Comparison of ENCODE assay signal across 1 cellular context in the genomic region with DNA sequence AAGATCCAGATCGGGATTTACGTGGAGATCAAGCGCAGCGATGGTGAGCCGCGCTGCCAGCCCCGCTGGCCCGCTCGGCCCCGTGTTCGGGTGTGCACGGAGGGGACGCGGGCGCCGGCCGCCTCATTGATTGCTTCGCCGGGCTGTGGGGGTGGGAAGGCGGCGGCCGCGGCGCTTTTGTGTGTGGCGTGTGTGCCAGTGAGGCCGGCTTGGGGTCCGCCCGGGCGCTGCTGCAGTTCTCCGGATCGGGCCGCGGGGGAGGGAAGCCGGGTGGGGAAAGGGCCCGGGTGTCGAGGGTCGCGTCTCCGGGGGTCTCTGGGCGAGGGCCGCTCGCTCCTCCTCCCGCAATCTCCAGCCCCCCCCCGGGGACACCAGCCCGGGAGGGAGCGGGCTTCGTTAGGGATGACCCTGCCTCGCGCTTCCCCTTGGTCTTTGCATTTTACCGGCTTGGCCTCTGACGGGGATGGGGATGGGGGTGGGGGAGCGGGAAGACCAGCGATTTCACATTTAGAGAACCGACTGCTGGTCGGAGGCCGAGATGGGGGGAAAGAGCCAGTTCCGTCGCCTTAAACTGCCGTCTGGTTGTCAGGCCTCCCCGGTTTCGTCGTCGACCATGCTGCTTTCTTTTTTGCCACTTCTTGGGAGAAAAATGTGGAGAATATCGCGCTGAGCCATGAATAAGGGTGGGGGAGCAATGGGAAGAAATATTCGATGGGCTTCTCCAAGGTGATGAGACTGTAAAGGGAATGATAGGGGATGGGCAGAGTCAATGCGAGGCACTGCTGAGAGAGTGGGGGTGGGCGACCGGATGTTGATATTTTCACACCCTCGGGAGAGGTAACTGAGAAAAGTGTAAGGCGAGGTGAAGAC.
TF ChIP-seq lines count a peak whose summit lies in the region.

No MANE protein-coding gene starts in this region.

TF ChIP-seq in K562, 482 proteins besides CTCF, POLR2A, EP300 and RAD21 (continued from another document):
- TF ChIP-seq, protein P1, sequence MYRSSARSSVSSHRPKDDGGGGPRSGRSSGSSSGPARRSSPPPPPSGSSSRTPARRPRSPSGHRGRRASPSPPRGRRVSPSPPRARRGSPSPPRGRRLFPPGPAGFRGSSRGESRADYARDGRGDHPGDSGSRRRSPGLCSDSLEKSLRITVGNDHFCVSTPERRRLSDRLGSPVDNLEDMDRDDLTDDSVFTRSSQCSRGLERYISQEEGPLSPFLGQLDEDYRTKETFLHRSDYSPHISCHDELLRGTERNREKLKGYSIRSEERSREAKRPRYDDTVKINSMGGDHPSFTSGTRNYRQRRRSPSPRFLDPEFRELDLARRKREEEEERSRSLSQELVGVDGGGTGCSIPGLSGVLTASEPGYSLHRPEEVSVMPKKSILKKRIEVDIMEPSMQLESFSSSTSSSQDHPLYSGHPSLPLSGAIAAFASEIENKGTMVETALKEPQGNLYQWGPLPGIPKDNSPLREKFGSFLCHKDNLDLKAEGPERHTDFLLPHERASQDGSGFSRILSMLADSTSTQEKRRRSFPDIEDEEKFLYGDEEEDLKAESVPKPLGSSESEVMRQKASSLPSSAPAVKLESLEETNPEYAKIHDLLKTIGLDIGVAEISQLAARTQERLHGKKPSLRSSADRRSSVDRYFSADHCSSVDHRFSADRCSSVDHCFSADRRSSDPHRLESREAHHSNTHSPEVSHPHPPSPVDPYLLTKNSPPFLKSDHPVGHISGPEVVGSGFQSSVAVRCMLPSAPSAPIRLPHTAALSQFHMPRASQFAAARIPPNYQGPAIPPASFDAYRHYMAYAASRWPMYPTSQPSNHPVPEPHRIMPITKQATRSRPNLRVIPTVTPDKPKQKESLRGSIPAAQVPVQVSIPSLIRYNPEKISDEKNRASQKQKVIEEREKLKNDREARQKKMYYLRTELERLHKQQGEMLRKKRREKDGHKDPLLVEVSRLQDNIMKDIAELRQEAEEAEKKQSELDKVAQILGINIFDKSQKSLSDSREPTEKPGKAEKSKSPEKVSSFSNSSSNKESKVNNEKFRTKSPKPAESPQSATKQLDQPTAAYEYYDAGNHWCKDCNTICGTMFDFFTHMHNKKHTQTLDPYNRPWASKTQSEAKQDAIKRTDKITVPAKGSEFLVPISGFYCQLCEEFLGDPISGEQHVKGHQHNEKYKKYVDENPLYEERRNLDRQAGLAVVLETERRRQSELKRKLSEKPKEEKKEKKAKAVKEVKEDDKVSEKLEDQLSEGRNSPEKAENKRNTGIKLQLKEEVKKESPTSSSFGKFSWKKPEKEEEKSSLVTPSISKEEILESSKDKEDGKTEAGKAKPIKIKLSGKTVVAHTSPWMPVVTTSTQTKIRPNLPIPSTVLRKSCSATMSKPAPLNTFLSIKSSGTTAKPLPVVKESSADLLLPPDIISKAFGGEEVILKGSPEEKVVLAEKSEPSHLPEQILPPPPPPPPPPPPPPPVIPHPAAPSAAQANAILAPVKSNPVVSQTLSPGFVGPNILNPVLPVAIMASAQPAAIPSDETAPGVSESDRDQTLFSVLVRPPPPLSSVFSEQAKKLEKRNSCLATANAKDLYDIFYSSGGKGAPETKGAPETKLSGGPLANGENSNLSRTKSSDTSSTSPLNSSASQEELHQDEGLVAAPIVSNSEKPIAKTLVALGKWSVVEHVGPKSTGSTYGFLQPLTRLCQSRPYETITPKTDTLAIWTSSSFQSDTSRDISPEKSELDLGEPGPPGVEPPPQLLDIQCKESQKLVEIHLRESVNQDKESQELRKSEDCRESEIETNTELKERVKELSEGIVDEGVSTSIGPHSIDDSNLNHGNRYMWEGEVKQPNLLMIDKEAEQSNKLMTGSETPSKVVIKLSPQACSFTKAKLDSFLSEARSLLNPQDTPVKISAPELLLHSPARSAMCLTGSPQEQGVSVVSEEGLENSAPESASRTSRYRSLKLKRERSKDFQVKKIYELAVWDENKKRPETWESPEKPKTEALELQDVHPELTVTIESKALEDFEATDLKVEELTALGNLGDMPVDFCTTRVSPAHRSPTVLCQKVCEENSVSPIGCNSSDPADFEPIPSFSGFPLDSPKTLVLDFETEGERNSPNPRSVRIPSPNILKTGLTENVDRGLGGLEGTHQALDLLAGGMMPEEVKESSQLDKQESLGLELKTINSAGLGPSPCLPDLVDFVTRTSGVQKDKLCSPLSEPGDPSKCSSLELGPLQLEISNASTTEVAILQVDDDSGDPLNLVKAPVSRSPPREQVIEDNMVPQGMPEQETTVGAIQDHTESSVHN (IDR thresholded peaks at IDR 0.05; ENCODE audit: borderline replicate concordance in 1 of 2, low read depth in 1 of 2) = no peak
- TF ChIP-seq, protein P2, sequence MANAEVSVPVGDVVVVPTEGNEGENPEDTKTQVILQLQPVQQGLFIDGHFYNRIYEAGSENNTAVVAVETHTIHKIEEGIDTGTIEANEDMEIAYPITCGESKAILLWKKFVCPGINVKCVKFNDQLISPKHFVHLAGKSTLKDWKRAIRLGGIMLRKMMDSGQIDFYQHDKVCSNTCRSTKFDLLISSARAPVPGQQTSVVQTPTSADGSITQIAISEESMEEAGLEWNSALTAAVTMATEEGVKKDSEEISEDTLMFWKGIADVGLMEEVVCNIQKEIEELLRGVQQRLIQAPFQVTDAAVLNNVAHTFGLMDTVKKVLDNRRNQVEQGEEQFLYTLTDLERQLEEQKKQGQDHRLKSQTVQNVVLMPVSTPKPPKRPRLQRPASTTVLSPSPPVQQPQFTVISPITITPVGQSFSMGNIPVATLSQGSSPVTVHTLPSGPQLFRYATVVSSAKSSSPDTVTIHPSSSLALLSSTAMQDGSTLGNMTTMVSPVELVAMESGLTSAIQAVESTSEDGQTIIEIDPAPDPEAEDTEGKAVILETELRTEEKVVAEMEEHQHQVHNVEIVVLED (CRISPR knock-in tag; IDR thresholded peaks at IDR 0.05) = no peak
- TF ChIP-seq FOXJ3 (CRISPR knock-in tag; IDR thresholded peaks at IDR 0.05) = no peak
- TF ChIP-seq KHSRP (IDR thresholded peaks at IDR 0.05) = no peak
- no peak for TF ChIP-seq PURB (CRISPR knock-in tag; IDR thresholded peaks at IDR 0.05; ENCODE audit: low read depth)
- TF ChIP-seq FOXJ2 (tag; IDR thresholded peaks at IDR 0.05) = 0 out of 2 replicates have a peak, but pooled peaks have one; percentile 55
- TF ChIP-seq CREM (IDR thresholded peaks at IDR 0.05; ENCODE audit: low read depth) = peak; percentile 81
- no peak for TF ChIP-seq C11orf30 (IDR thresholded peaks at IDR 0.05; ENCODE audit: low read depth)
- TF ChIP-seq SUPT5H (IDR thresholded peaks at IDR 0.05) = peak; percentile 30; the same call in 1 of the 2 replicates
- TF ChIP-seq, protein P3, sequence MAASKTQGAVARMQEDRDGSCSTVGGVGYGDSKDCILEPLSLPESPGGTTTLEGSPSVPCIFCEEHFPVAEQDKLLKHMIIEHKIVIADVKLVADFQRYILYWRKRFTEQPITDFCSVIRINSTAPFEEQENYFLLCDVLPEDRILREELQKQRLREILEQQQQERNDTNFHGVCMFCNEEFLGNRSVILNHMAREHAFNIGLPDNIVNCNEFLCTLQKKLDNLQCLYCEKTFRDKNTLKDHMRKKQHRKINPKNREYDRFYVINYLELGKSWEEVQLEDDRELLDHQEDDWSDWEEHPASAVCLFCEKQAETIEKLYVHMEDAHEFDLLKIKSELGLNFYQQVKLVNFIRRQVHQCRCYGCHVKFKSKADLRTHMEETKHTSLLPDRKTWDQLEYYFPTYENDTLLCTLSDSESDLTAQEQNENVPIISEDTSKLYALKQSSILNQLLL (CRISPR knock-in tag; IDR thresholded peaks at IDR 0.05; ENCODE audit: borderline replicate concordance) = no peak
- no peak for TF ChIP-seq HMG20B (CRISPR knock-in tag; IDR thresholded peaks at IDR 0.05)
- TF ChIP-seq ZNF408 (CRISPR knock-in tag; IDR thresholded peaks at IDR 0.05; ENCODE audit: low read depth) = no peak
- no peak for TF ChIP-seq SREBF1 (IDR thresholded peaks at IDR 0.05; ENCODE audit: borderline replicate concordance, low read depth, low read length)
- no peak for TF ChIP-seq KAT2B (IDR thresholded peaks at IDR 0.05; ENCODE audit: low read depth, low read length)
- TF ChIP-seq ZBTB7A (IDR thresholded peaks at IDR 0.05; ENCODE audit: borderline replicate concordance, control insufficient read depth, low read depth, low read length) = 0 out of 2 replicates have a peak, but pooled peaks have one; percentile 63
- no peak for TF ChIP-seq NFE2 (IDR thresholded peaks at IDR 0.05; ENCODE audit: low read depth)
- TF ChIP-seq TAF1 (IDR thresholded peaks at IDR 0.05; ENCODE audit: control insufficient read depth, extremely low read depth, insufficient read depth, low read length, severe bottlenecking) = peak; percentile 15
- no peak for TF ChIP-seq NR4A1 (CRISPR knock-in tag; IDR thresholded peaks at IDR 0.05)
- TF ChIP-seq NR4A1 (tag; IDR thresholded peaks at IDR 0.05) = no peak
- TF ChIP-seq, protein P4, sequence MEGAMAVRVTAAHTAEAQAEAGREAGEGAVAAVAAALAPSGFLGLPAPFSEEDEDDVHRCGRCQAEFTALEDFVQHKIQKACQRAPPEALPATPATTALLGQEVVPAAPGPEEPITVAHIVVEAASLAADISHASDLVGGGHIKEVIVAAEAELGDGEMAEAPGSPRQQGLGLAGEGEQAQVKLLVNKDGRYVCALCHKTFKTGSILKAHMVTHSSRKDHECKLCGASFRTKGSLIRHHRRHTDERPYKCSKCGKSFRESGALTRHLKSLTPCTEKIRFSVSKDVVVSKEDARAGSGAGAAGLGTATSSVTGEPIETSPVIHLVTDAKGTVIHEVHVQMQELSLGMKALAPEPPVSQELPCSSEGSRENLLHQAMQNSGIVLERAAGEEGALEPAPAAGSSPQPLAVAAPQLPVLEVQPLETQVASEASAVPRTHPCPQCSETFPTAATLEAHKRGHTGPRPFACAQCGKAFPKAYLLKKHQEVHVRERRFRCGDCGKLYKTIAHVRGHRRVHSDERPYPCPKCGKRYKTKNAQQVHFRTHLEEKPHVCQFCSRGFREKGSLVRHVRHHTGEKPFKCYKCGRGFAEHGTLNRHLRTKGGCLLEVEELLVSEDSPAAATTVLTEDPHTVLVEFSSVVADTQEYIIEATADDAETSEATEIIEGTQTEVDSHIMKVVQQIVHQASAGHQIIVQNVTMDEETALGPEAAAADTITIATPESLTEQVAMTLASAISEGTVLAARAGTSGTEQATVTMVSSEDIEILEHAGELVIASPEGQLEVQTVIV (CRISPR knock-in tag; IDR thresholded peaks at IDR 0.05; ENCODE audit: borderline replicate concordance) = no peak
- TF ChIP-seq, protein P5, sequence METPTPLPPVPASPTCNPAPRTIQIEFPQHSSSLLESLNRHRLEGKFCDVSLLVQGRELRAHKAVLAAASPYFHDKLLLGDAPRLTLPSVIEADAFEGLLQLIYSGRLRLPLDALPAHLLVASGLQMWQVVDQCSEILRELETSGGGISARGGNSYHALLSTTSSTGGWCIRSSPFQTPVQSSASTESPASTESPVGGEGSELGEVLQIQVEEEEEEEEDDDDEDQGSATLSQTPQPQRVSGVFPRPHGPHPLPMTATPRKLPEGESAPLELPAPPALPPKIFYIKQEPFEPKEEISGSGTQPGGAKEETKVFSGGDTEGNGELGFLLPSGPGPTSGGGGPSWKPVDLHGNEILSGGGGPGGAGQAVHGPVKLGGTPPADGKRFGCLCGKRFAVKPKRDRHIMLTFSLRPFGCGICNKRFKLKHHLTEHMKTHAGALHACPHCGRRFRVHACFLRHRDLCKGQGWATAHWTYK (CRISPR knock-in tag; IDR thresholded peaks at IDR 0.05) = no peak
- no peak for TF ChIP-seq MEIS2 (IDR thresholded peaks at IDR 0.05; ENCODE audit: partially characterized antibody)
TF ChIP-seq in K562: peak in this region for 58.
